ENCODE assay signal across 28 cellular contexts in the genomic region with DNA sequence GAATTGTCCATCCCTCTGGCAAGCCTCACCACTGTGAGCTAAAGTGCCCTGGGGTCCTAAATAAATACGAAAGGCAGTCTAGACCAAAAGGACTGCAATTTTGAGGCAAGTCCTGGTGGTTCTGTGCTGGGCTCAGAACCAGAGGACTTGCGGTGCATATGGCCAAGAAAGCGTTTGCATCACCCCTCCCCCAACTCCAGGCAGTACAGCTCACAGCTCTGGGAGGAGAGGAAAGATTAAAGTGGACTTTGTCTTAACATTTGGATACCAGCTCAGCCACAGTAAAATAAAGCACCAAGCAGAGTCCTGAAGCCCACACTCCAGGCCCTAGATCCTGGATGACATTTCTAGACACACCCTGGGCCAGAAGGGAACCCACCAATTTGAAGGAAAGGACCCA. TPM values are rescaled to one million over a fixed set of nuclear protein-coding genes. Genes with fewer than 3 reads are reported as not detected.
"Had no signal": no experiment of that assay in that cellular context is flagged by ENCODE, and none has a peak within 500 bp of the region (broad histone marks: within the 10 kb centered on the region; RNA-seq: fewer than 3 reads in every experiment).

No MANE protein-coding gene starts in this region.

- H3K9ac ChIP-seq: neural progenitor cell, parathyroid adenoma had no signal

- H3K9me3 ChIP-seq: ovary, psoas muscle, suprapubic skin, testis, transverse colon had no signal

- ATAC-seq: natural killer cell; psoas muscle; right cardiac atrium; sciatic nerve; stimulated activated memory B cell treated with anti-CD40 and anti-IgM and Interleukin-4, amounts not matched to agents 10 μg/mL and 1 μg/mL and 100 μg/mL, for 72 hours; stimulated activated naive CD8-positive, alpha-beta T cell treated with anti-CD3 and anti-CD28 coated beads, Interleukin-15, amount 100 ng/mL, for 72 hours; stimulated activated naive CD8-positive, alpha-beta T cell treated with anti-CD3 and anti-CD28 coated beads, Interleukin-15, Interleukin-2, amounts not matched to agents 100 U/mL and 50 U/mL, for 24 hours had no signal

- H3K79me2 ChIP-seq: parathyroid adenoma had no signal

- H3K27ac ChIP-seq: neural progenitor cell, ovary, parathyroid adenoma, psoas muscle, skin epidermis, spleen, suprapubic skin, testis, tibial artery, transverse colon, upper lobe of left lung, vagina had no signal

- DNase-seq: natural killer cell; occipital lobe; ovary; posterior cingulate gyrus; psoas muscle; right cardiac atrium; spleen; stimulated activated CD4-positive, alpha-beta T cell treated with anti-CD3 and anti-CD28 coated beads, Interleukin-12 subunit alpha, Interleukin-12 subunit beta, amount 100 ng/mL, for 4 hours; stimulated activated CD4-positive, alpha-beta T cell treated with anti-CD3 and anti-CD28 coated beads, Interleukin-1b, Interleukin-23, amount 100 ng/mL, for 48 hours; stimulated activated CD4-positive, alpha-beta T cell treated with anti-CD3 and anti-CD28 coated beads, Interleukin-4, amount 100 ng/mL, for 1 hour; stimulated activated CD4-positive, alpha-beta T cell treated with anti-CD3 and anti-CD28 coated beads, Interleukin-4, amount 100 ng/mL, for 4 hours; stimulated activated CD8-positive, alpha-beta memory T cell treated with anti-CD3 and anti-CD28 coated beads, Interleukin-4, amount 100 ng/mL, for 48 hours; stimulated activated naive CD4-positive, alpha-beta T cell; stimulated activated naive CD8-positive, alpha-beta T cell treated with anti-CD3 and anti-CD28 coated beads, Interleukin-15, amount 100 ng/mL, for 72 hours; stimulated activated naive CD8-positive, alpha-beta T cell treated with anti-CD3 and anti-CD28 coated beads, Interleukin-15, Interleukin-2, amounts not matched to agents 100 U/mL and 50 U/mL, for 24 hours; substantia nigra; testis; tibial artery; transverse colon; upper lobe of left lung had no signal

- H3K4me1 ChIP-seq: neural progenitor cell, parathyroid adenoma, psoas muscle, spleen, suprapubic skin, testis, tibial artery, transverse colon, upper lobe of left lung, vagina had no signal

- H3K27me3 ChIP-seq: neural progenitor cell, ovary, suprapubic skin, testis, tibial artery, transverse colon, upper lobe of left lung, vagina had no signal

- H3K36me3 ChIP-seq: neural progenitor cell, ovary, spleen, suprapubic skin, tibial artery, transverse colon, upper lobe of left lung, vagina had no signal

- H3K4me2 ChIP-seq: neural progenitor cell, smooth muscle cell had no signal

- H3K4me3 ChIP-seq: neural progenitor cell, ovary, psoas muscle, skin epidermis, smooth muscle cell, spleen, suprapubic skin, testis, tibial artery, transverse colon, upper lobe of left lung, vagina had no signal

RNA-seq across cellular contexts. Expression of a gene that starts 24.9 kb away (rescaled TPM):
- total RNA-seq: natural killer cell had no signal
- polyA plus RNA-seq: spleen had no signal
